In the genomic region with DNA sequence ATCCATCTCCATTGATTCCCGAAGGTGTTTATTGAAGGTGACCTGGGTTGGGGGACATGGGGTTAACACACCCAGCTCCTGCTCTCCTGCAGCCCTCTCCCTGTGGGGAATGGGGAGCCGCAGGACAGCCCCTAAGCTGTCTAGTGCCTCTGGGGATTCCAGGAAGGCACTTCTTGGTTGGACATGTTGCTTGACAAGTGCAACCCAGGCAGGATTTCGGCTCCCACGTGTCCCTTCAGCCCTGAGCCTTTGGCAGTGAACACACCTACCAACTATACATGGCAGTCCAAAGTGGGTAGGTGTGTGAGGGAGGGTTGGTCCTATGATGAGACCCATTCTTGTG, we compare ENCODE assay signal across 18 cellular contexts. TPM values are rescaled to one million over a fixed set of nuclear protein-coding genes. Genes with fewer than 3 reads are reported as not detected.
DNase-seq lines count a peak whose midpoint lies in the region; ATAC-seq and TF ChIP-seq lines count a peak whose summit lies in the region.
"Had no signal": no experiment of that assay in that cellular context is flagged by ENCODE, and none has a peak within 500 bp of the region (broad histone marks: within the 10 kb centered on the region; RNA-seq: fewer than 3 reads in every experiment).

No MANE protein-coding gene starts in this region.

- H3K36me3 Mint-ChIP-seq in osteocyte (ENCODE audit: unreplicated experiment) = no peaks in the 10 kb centered on the region
- H3K36me3 Mint-ChIP-seq: CD4-positive, CD25-positive, alpha-beta regulatory T cell; CD8-positive, alpha-beta memory T cell; IgD-negative memory B cell had no signal

- peak; percentile 45 for DNase-seq in islet precursor cell
- peak; percentile 59 for DNase-seq in posterior vena cava (ENCODE audit: low spot score)
- no peak for DNase-seq in AML-193 (lab: John Stamatoyannopoulos, UW)
- DNase-seq in GM13976 (ENCODE audit: low spot score) = no peak
- DNase-seq in osteocyte (ENCODE audit: extremely low spot score, unreplicated experiment) = no peak
- DNase-seq: BE2C; C1 segment of cervical spinal cord; Caco-2; CD4-positive, CD25-positive, alpha-beta regulatory T cell; CD8-positive, alpha-beta memory T cell; DMS153; DMS79; GDM1; H9 had no signal

- H3K27ac ChIP-seq in cingulate gyrus (ENCODE audit: low read depth, low read length) = peak overlapping the region; percentile 85

- intact Hi-C loops in posterior vena cava (cut with DNase I) = no loop called here

- ATAC-seq in GM18517 (IDR thresholded peaks at IDR 0.05; ENCODE audit: unreplicated experiment) = no peak
- ATAC-seq: HepG2 had no signal

- H3K27ac Mint-ChIP-seq in osteocyte (ENCODE audit: unreplicated experiment) = no peak overlapping the region
- H3K27ac Mint-ChIP-seq: CD4-positive, CD25-positive, alpha-beta regulatory T cell; CD8-positive, alpha-beta memory T cell; H9; IgD-negative memory B cell had no signal

- H3K27me3 Mint-ChIP-seq in osteocyte (ENCODE audit: unreplicated experiment) = no peaks in the 10 kb centered on the region
- H3K27me3 Mint-ChIP-seq: CD4-positive, CD25-positive, alpha-beta regulatory T cell; IgD-negative memory B cell had no signal

- in situ Hi-C loops in GM13976 (cut with MboI; ENCODE audit: low sequenced_read_pairs, unreplicated experiment) = no loop called here

- TF ChIP-seq CTCF in GM13976 (IDR thresholded peaks at IDR 0.05; ENCODE audit: borderline replicate concordance, control extremely low read depth, extremely low read depth, insufficient read depth, missing control alignments) (no peak), osteocyte (IDR thresholded peaks at IDR 0.05) (no peak)

- no peak overlapping the region for H3K4me3 Mint-ChIP-seq in osteocyte (ENCODE audit: unreplicated experiment)
- H3K4me3 Mint-ChIP-seq: CD4-positive, CD25-positive, alpha-beta regulatory T cell; CD8-positive, alpha-beta memory T cell; H9; IgD-negative memory B cell had no signal

- no peaks in the 10 kb centered on the region for H3K4me1 Mint-ChIP-seq in osteocyte (ENCODE audit: unreplicated experiment)
- H3K4me1 Mint-ChIP-seq: CD4-positive, CD25-positive, alpha-beta regulatory T cell; CD8-positive, alpha-beta memory T cell; IgD-negative memory B cell had no signal

- H3K9me3 Mint-ChIP-seq in osteocyte (ENCODE audit: unreplicated experiment) = no peaks in the 10 kb centered on the region
- H3K9me3 Mint-ChIP-seq: CD4-positive, CD25-positive, alpha-beta regulatory T cell had no signal

RNA-seq across cellular contexts. Expression of gene DOCK1, which starts 43.9 kb away (rescaled TPM):
- 10 to 100 TPM; 46.7 to 50.8 TPM for total RNA-seq in posterior vena cava
- total RNA-seq in osteocyte = 66.3 and 68.7 TPM in 2 replicates

Comparison
In these comparisons a context has a peak if more than half of its experiments do, and no peak if none do; other contexts are left out.
1. DNase-seq: peak in islet precursor cell (single experiment) and posterior vena cava (single experiment); none in AML-193 (0 of 2), GM13976 (single experiment) and osteocyte (single experiment).